ENCODE assay signal across 9 cellular contexts in genomic region chr5:58745350-58745749, GRCh38.
"Had no signal": no experiment of that assay in that cellular context is flagged by ENCODE, and none has a peak within 500 bp of the region (broad histone marks: within the 10 kb centered on the region; RNA-seq: fewer than 3 reads in every experiment).

No MANE protein-coding gene starts in this region.

- FAIRE-seq: H1, H54, HTR-8/SVneo, K562 had no signal

- H3K4me3 ChIP-seq: GM23248, HAP-1, K562 had no signal

- H3K27ac ChIP-seq: GM23248 had no signal

- H3K36me3 ChIP-seq: HAP-1 had no signal

- H3K9me3 ChIP-seq: HAP-1 had no signal

- DNase-seq: GM23248, HFFc6, IMR-90 had no signal

- H3K27ac Mint-ChIP-seq: HFFc6 had no signal

- H2AFZ ChIP-seq: GM23248 had no signal

- ATAC-seq: HCT116, K562 had no signal

- H3K4me3 Mint-ChIP-seq: HFFc6 had no signal

- H3K4me1 ChIP-seq: HAP-1 had no signal
